In the genomic region with DNA sequence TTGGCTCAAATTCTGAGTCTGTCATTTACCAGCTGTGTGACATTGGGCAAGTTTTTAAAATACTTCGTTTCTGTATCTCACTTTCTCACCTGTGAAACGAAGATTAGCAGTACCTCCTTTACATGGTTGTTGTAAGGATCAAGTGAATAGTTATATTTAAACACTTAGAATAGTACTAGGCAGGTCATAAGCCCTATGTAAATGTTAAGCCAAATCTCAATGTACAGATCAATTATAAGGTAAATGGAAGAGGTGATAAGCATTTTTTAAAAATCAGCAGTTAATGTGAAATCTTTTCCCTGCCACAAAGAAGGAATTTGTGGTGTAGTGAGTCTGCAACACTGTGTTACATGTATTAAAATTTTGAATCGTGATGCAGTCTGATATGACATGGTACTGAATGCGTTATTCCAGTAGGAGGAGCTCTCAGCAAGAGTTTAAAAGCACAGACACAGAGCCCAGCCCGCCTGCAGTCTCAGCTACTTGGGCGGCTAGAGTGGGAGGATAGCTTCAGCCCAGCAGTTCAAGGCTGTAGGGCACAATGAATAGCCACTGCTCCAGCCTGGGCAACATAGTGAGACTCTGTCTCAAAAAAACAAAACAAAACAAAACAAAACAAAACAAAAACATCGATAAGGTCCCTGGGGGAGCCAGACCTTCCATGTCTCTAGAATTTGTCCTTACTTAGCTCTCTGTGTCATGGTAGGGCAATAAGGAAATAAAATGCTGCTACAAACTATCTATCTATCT, we compare ENCODE assay signal across 1 cellular context.
TF ChIP-seq lines count a peak whose summit lies in the region.

No MANE protein-coding gene starts in this region.

TF ChIP-seq in GM23338, 12 proteins besides CTCF, POLR2A, EP300 and RAD21 (continued from another document):
- TF ChIP-seq, protein P1, sequence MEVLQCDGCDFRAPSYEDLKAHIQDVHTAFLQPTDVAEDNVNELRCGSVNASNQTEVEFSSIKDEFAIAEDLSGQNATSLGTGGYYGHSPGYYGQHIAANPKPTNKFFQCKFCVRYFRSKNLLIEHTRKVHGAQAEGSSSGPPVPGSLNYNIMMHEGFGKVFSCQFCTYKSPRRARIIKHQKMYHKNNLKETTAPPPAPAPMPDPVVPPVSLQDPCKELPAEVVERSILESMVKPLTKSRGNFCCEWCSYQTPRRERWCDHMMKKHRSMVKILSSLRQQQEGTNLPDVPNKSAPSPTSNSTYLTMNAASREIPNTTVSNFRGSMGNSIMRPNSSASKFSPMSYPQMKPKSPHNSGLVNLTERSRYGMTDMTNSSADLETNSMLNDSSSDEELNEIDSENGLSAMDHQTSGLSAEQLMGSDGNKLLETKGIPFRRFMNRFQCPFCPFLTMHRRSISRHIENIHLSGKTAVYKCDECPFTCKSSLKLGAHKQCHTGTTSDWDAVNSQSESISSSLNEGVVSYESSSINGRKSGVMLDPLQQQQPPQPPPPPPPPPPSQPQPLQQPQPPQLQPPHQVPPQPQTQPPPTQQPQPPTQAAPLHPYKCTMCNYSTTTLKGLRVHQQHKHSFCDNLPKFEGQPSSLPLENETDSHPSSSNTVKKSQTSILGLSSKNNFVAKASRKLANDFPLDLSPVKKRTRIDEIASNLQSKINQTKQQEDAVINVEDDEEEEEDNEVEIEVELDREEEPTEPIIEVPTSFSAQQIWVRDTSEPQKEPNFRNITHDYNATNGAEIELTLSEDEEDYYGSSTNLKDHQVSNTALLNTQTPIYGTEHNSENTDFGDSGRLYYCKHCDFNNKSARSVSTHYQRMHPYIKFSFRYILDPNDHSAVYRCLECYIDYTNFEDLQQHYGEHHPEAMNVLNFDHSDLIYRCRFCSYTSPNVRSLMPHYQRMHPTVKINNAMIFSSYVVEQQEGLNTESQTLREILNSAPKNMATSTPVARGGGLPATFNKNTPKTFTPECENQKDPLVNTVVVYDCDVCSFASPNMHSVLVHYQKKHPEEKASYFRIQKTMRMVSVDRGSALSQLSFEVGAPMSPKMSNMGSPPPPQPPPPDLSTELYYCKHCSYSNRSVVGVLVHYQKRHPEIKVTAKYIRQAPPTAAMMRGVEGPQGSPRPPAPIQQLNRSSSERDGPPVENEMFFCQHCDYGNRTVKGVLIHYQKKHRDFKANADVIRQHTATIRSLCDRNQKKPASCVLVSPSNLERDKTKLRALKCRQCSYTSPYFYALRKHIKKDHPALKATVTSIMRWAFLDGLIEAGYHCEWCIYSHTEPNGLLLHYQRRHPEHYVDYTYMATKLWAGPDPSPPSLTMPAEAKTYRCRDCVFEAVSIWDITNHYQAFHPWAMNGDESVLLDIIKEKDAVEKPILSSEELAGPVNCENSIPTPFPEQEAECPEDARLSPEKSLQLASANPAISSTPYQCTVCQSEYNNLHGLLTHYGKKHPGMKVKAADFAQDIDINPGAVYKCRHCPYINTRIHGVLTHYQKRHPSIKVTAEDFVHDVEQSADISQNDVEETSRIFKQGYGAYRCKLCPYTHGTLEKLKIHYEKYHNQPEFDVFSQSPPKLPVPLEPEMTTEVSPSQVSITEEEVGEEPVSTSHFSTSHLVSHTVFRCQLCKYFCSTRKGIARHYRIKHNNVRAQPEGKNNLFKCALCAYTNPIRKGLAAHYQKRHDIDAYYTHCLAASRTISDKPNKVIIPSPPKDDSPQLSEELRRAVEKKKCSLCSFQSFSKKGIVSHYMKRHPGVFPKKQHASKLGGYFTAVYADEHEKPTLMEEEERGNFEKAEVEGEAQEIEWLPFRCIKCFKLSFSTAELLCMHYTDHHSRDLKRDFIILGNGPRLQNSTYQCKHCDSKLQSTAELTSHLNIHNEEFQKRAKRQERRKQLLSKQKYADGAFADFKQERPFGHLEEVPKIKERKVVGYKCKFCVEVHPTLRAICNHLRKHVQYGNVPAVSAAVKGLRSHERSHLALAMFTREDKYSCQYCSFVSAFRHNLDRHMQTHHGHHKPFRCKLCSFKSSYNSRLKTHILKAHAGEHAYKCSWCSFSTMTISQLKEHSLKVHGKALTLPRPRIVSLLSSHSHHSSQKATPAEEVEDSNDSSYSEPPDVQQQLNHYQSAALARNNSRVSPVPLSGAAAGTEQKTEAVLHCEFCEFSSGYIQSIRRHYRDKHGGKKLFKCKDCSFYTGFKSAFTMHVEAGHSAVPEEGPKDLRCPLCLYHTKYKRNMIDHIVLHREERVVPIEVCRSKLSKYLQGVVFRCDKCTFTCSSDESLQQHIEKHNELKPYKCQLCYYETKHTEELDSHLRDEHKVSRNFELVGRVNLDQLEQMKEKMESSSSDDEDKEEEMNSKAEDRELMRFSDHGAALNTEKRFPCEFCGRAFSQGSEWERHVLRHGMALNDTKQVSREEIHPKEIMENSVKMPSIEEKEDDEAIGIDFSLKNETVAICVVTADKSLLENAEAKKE (CRISPR knock-in tag; IDR thresholded peaks at IDR 0.05) = no peak
- TF ChIP-seq REST (IDR thresholded peaks at IDR 0.05; ENCODE audit: unreplicated experiment) = no peak
- no peak for TF ChIP-seq CREB1 (CRISPR knock-in tag; IDR thresholded peaks at IDR 0.05; ENCODE audit: low read depth)
- TF ChIP-seq, protein P2, sequence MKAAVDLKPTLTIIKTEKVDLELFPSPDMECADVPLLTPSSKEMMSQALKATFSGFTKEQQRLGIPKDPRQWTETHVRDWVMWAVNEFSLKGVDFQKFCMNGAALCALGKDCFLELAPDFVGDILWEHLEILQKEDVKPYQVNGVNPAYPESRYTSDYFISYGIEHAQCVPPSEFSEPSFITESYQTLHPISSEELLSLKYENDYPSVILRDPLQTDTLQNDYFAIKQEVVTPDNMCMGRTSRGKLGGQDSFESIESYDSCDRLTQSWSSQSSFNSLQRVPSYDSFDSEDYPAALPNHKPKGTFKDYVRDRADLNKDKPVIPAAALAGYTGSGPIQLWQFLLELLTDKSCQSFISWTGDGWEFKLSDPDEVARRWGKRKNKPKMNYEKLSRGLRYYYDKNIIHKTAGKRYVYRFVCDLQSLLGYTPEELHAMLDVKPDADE (IDR thresholded peaks at IDR 0.05) = no peak
- no peak for TF ChIP-seq EZH2phosphoT487 (IDR thresholded peaks at IDR 0.05; ENCODE audit: unreplicated experiment)
- no peak for TF ChIP-seq ZNF331 (CRISPR knock-in tag; IDR thresholded peaks at IDR 0.05; ENCODE audit: low read depth)
- no peak for TF ChIP-seq EZH2 (IDR thresholded peaks at IDR 0.05; ENCODE audit: low read depth, unreplicated experiment)
- TF ChIP-seq JUNB (IDR thresholded peaks at IDR 0.05; ENCODE audit: unreplicated experiment) = no peak
- no peak for TF ChIP-seq POLR2AphosphoS5 (IDR thresholded peaks at IDR 0.05; ENCODE audit: low read depth)
